23 cellular contexts compared by ENCODE assay signal in the genomic region with DNA sequence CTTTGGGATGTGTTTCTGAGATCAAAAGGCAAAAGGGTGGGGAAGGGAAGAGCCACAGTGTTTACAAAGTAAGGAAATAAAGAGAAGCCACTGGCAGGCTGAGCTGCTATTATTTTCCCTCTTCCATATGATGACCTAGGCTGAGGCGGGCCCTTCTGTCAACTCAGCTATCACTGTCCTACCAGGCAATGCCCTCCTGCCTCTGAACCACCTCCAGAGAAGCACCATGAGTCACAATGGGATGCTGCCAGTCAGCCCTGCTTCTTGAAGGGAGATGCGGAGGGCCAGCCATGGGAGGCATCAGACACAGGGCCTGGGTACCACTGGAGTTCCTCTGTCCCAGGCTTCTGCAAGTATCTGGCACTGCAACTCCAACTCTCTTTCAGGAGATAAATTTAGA.
"Had no signal": no experiment of that assay in that cellular context is flagged by ENCODE, and none has a peak within 500 bp of the region (broad histone marks: within the 10 kb centered on the region; RNA-seq: fewer than 3 reads in every experiment).

No MANE protein-coding gene starts in this region.

- H3K4me3 ChIP-seq: colonic mucosa, dorsolateral prefrontal cortex, ovary, prostate gland, right atrium auricular region, tibial artery, uterus had no signal

- FAIRE-seq: astrocyte, endothelial cell of umbilical vein, frontal cortex, TTC549 had no signal

- ATAC-seq: effector memory CD8-positive, alpha-beta T cell; esophagus mucosa; natural killer cell treated with Interleukin-12 subunit alpha and Interleukin-12 subunit beta and Interleukin-15 and Interleukin-18, amount 100 ng/mL, for 72 hours; stimulated activated naive CD8-positive, alpha-beta T cell treated with anti-CD3 and anti-CD28 coated beads, Interleukin-15, amount 100 ng/mL, for 72 hours; WTC11 had no signal

- H3K9me3 ChIP-seq: colonic mucosa, neutrophil, ovary, prostate gland, right atrium auricular region, tibial artery, uterus had no signal

- H3K27ac ChIP-seq: colonic mucosa, neutrophil, ovary, prostate gland, right atrium auricular region, tibial artery, uterus had no signal

- H3K36me3 ChIP-seq: neutrophil, ovary, uterus had no signal

- H3K4me1 ChIP-seq: colonic mucosa, prostate gland, uterus had no signal

- H3K27me3 ChIP-seq: colonic mucosa, dorsolateral prefrontal cortex, neutrophil, ovary, right atrium auricular region, tibial artery, uterus had no signal

- DNase-seq: activated naive CD4-positive, alpha-beta T cell; activated T-cell treated with anti-CD3 and anti-CD28 coated beads, Interleukin-2, amount 50 U/mL, for 1 hour; colonic mucosa; dorsolateral prefrontal cortex; effector memory CD8-positive, alpha-beta T cell; hippocampal formation; kidney glomerular epithelial cell; midbrain; stimulated activated CD4-positive, alpha-beta T cell treated with anti-CD3 and anti-CD28 coated beads, Interleukin-12 subunit alpha, Interleukin-12 subunit beta, amount 100 ng/mL, for 4 hours; stimulated activated naive CD8-positive, alpha-beta T cell treated with anti-CD3 and anti-CD28 coated beads, Interleukin-15, amount 100 ng/mL, for 72 hours; tibial artery; uterus had no signal
